ENCODE assay signal across 25 cellular contexts in genomic region chr10:34097682-34098081, GRCh38.
"Had no signal": no experiment of that assay in that cellular context is flagged by ENCODE, and none has a peak within 500 bp of the region (broad histone marks: within the 10 kb centered on the region; RNA-seq: fewer than 3 reads in every experiment).

No MANE protein-coding gene starts in this region.

- H3K27ac ChIP-seq: cardiac muscle cell, SK-N-MC had no signal

- ATAC-seq: activated T-cell treated with anti-CD3 and anti-CD28 coated beads, Interleukin-2, amount 50 U/mL, for 4 hours; Panc1; Right ventricle myocardium inferior; T-cell had no signal

- DNase-seq: activated B cell treated with CpG ODN at 0.5 μM for 24 hours; activated CD4-positive, alpha-beta memory T cell treated with anti-CD3 and anti-CD28 coated beads for 36 hours; activated CD4-positive, alpha-beta T cell treated with anti-CD3 and anti-CD28 coated beads for 1 hour; activated CD4-positive, alpha-beta T cell treated with anti-CD3 and anti-CD28 coated beads, Interleukin-2, amount 10 ng/mL, durations not matched to agents 7 days and 5 days; activated CD8-positive, alpha-beta memory T cell treated with anti-CD3 and anti-CD28 coated beads for 24 hours; activated gamma-delta T cell; activated naive CD4-positive, alpha-beta T cell treated with anti-CD3 and anti-CD28 coated beads for 36 hours; activated T-cell treated with anti-CD3 and anti-CD28 coated beads, Interleukin-2, amount 50 U/mL, for 4 hours; amygdala; NCI-H1048; NCI-H146; NCI-H187 treated with DMSO at 0.1 percent for 48 hours; NCI-H2081 treated with DMSO at 0.1 percent for 48 hours; NCI-H2171; NCI-H2227 treated with DMSO at 0.1 percent for 48 hours; NCI-H446 treated with DMSO at 0.1 percent for 48 hours; NCI-H82; RPMI8226; T-cell; T-helper 2 cell; T1000 had no signal

- H3K4me3 ChIP-seq: cardiac muscle cell, SK-N-MC had no signal

- H3K27me3 ChIP-seq: cardiac muscle cell had no signal

- H3K36me3 ChIP-seq: cardiac muscle cell had no signal
